Comparison of ENCODE assay signal across 8 cellular contexts in the genomic region with DNA sequence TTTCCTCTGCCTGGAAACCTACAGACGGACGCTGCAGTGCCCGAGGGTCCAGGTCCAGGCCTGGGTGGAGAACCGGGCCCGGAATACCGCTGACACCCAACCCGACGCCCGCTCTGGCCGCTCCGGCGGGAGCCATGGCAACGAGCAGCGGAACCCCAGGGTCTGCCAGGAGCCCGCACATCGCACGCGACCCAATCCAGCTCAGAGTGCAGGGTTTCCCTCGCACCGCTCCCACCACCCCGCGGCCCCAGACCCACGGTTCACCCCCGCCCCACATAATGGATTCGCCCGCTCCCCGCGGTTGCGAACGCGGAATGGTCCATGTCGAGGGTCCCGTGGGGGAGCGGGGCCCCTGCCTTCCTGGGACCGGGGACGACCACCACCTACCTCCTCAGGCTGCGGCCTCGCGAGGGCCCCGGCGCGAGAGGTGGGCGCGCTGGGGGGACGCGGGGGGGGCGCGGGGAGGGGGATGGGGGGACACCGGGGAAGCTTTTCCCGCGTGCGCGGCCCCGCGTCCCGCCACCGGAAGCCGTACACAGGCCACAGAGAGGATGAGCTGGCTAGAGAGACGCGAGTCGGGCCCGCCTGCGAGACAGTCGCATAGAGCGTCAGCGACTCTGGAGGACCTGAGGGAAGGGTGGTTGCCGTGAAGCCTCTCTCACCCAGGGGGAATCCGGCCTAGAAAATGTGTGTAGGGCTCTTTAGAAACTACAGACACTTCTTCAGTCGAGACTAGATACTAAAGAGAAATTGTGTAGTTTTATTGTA. TPM values are rescaled to one million over a fixed set of nuclear protein-coding genes. Genes with fewer than 3 reads are reported as not detected.
A peak's percentile ranks its signal among the peaks of the same experiment; 100 is the strongest.
DNase-seq lines count a peak whose midpoint lies in the region; ATAC-seq and TF ChIP-seq lines count a peak whose summit lies in the region.

Gene SSRP1, minus strand, starts transcription at position 550 of the 768 bp plus-strand sequence. CDS start 771 bp downstream, outside the sequence.

- peak within 1 kb of the TSS; percentile 98 for H3K27ac Mint-ChIP-seq in activated CD4-positive, alpha-beta memory T cell treated with anti-CD3 and anti-CD28 coated beads for 36 hours

- H3K27me3 Mint-ChIP-seq in activated CD4-positive, alpha-beta memory T cell treated with anti-CD3 and anti-CD28 coated beads for 36 hours = no peaks in the 10 kb centered on the region

- H3K36me3 ChIP-seq in duodenal mucosa (ENCODE audit: control insufficient read depth in 1 of 2, insufficient read depth in 2 of 2, low read length in 2 of 2) = peaks cover 29 to 34% of the 10 kb centered on the region in 2 donors

- 1% methylated on average over 28 to 62 of the region's 69 CpGs for WGBS in lower leg skin, 2 donors

- CTCF ChIA-PET in activated CD4-positive, alpha-beta memory T cell treated with anti-CD3 and anti-CD28 coated beads for 36 hours (lab: Charles Lee) = interaction anchor here (1.1 to 4.8 kb wide), 7 partner anchors 10 to 495 kb away, joined by 3 to 28 read pairs (median 4); partner anchors contain the start of genes RTN4RL2 and TNKS1BP1

- H3K4me3 ChIP-seq in duodenal mucosa (ENCODE audit: low read depth in 1 of 2, low read length in 2 of 2) (peak within 1 kb of the TSS; percentile 70 to 84), lower leg skin (ENCODE audit: low read depth, poor library complexity, severe bottlenecking) (peak within 1 kb of the TSS; percentile 62)

- H3K9ac ChIP-seq in duodenal mucosa (ENCODE audit: low read depth in 1 of 2, low read length in 2 of 2) = peak within 1 kb of the TSS; percentile 75 to 76

- peak; percentile 80 for DNase-seq in NCI-H526 treated with DMSO at 0.1 percent for 48 hours (lab: John Stamatoyannopoulos, UW)
- peak; percentile 92 for DNase-seq in activated CD4-positive, alpha-beta memory T cell treated with anti-CD3 and anti-CD28 coated beads for 36 hours
- peak; percentile 85 to 97 for DNase-seq in lower leg skin (ENCODE audit: low spot score in 2 of 2)
- DNase-seq in stimulated activated CD4-positive, alpha-beta T cell treated with anti-CD3 and anti-CD28 coated beads, Interleukin-4, amount 100 ng/mL, for 48 hours (ENCODE audit: low read depth in 2 of 2) = peak; percentile 80 to 86

- no peaks in the 10 kb centered on the region for H3K9me3 ChIP-seq in duodenal mucosa (ENCODE audit: control insufficient read depth in 1 of 2, low read length in 2 of 2)

- POLR2A ChIA-PET in activated CD4-positive, alpha-beta memory T cell treated with anti-CD3 and anti-CD28 coated beads for 36 hours (lab: Charles Lee) = interaction anchor here (0.6 to 2.5 kb wide), 8 partner anchors 10 to 406 kb away, joined by 3 to 30 read pairs (median 4); partner anchors contain the start of genes SELENOH, SLC43A1 and TNKS1BP1

- H3K27ac ChIP-seq in C4-2B (peak within 1 kb of the TSS; percentile 95), duodenal mucosa (ENCODE audit: low read depth, low read length) (peak within 1 kb of the TSS; percentile 24)

- TF ChIP-seq POLR2A in lower leg skin (IDR thresholded peaks at IDR 0.05) = no peak

- TF ChIP-seq CTCF in C4-2B (conservative IDR thresholded peaks at IDR 0.05) (no peak), lower leg skin (IDR thresholded peaks at IDR 0.05) (no peak)

- no peaks in the 10 kb centered on the region for H3K9me3 Mint-ChIP-seq in activated CD4-positive, alpha-beta memory T cell treated with anti-CD3 and anti-CD28 coated beads for 36 hours

- H3K4me3 Mint-ChIP-seq in activated CD4-positive, alpha-beta memory T cell treated with anti-CD3 and anti-CD28 coated beads for 36 hours = peak within 1 kb of the TSS; percentile 91

- intact Hi-C loops in activated CD4-positive, alpha-beta memory T cell treated with anti-CD3 and anti-CD28 coated beads for 36 hours (cut with micrococcal nuclease) = loop anchor here (1.0 to 5.0 kb wide), 6 partner anchors 10 to 331 kb away; partner anchors contain the start of genes SLC43A3, TIMM10, UBE2L6 and YPEL4
- intact Hi-C loops in lower leg skin (cut with DNase I; ENCODE audit: low total_unique reads) = loop anchor here (10.0 kb wide), 1 partner anchor 329 kb away; the partner anchor contains the start of gene ZDHHC5

- H3K36me3 Mint-ChIP-seq in activated CD4-positive, alpha-beta memory T cell treated with anti-CD3 and anti-CD28 coated beads for 36 hours = peaks cover 36% of the 10 kb centered on the region

- peaks cover 0 to 3% of the 10 kb centered on the region in 2 donors for H3K27me3 ChIP-seq in duodenal mucosa (ENCODE audit: control insufficient read depth in 1 of 2, insufficient read depth in 2 of 2, low read length in 2 of 2)

- H3K4me1 Mint-ChIP-seq in activated CD4-positive, alpha-beta memory T cell treated with anti-CD3 and anti-CD28 coated beads for 36 hours (ENCODE audit: low read depth) = peaks cover 47% of the 10 kb centered on the region

- ATAC-seq in GM19328 (IDR thresholded peaks at IDR 0.05; ENCODE audit: unreplicated experiment) = peak; percentile 99
- ATAC-seq in HG03460 (IDR thresholded peaks at IDR 0.05; ENCODE audit: unreplicated experiment) = peak; percentile 99

- peaks cover 15 to 19% of the 10 kb centered on the region in 2 donors for H3K4me1 ChIP-seq in duodenal mucosa (ENCODE audit: control insufficient read depth in 1 of 2, insufficient read depth in 2 of 2, low read length in 2 of 2)

RNA-seq across cellular contexts. Expression of gene SSRP1, which starts in this region (rescaled TPM):
- 100 to 1,000 TPM; 256 to 262 TPM for total RNA-seq in activated CD4-positive, alpha-beta memory T cell treated with anti-CD3 and anti-CD28 coated beads for 36 hours
- total RNA-seq in lower leg skin = 10 to 100 TPM; 66.1 to 76.1 (median 74.6) TPM

Comparison
In these comparisons a context has a peak if more than half of its experiments do, and no peak if none do; other contexts are left out.
1. Peak in every context shown above with its lines: DNase-seq, ATAC-seq, H3K4me3 ChIP-seq and H3K27ac ChIP-seq.